ENCODE assay signal across 10 cellular contexts in genomic region chr16:79593074-79593531, GRCh38. TPM values are rescaled to one million over a fixed set of nuclear protein-coding genes. Genes with fewer than 3 reads are reported as not detected.
DNase-seq lines count a peak whose midpoint lies in the region; ATAC-seq, FAIRE-seq and TF ChIP-seq lines count a peak whose summit lies in the region.
"Had no signal": no experiment of that assay in that cellular context is flagged by ENCODE, and none has a peak within 500 bp of the region (broad histone marks: within the 10 kb centered on the region; RNA-seq: fewer than 3 reads in every experiment).

No MANE protein-coding gene starts in this region.

- H3K4me1 ChIP-seq in gastroesophageal sphincter, result peaks cover 0 to 16% (median 0%) of the 10 kb centered on the region in 3 donors
- no peaks in the 10 kb centered on the region for H3K4me1 ChIP-seq in pancreas

- ATAC-seq in CD4-positive, alpha-beta T cell (ENCODE audit: poor library complexity), result peak; percentile 18
- ATAC-seq in T-cell (replicated peaks in 1 of 4), result peak in 2 of 4 experiments; percentile 22 to 34
- peak; percentile 46 for ATAC-seq in gastroesophageal sphincter
- peak in 3 of 4 donors; percentile 49 to 66 (median 58) for ATAC-seq in pancreas
- no peak for ATAC-seq in GM21367 (IDR thresholded peaks at IDR 0.05; ENCODE audit: unreplicated experiment)

- TF ChIP-seq POLR2A in gastroesophageal sphincter (IDR thresholded peaks at IDR 0.05) (no peak), erythroblast (IDR thresholded peaks at IDR 0.05; ENCODE audit: low read length) (no peak)

- H3K9me3 Mint-ChIP-seq in CD4-positive, alpha-beta T cell, result no peaks in the 10 kb centered on the region
- no peaks in the 10 kb centered on the region for H3K9me3 Mint-ChIP-seq in T-cell

- H3K27ac Mint-ChIP-seq in CD4-positive, alpha-beta T cell, result peak overlapping the region; percentile 80
- peak overlapping the region; percentile 55 to 71 for H3K27ac Mint-ChIP-seq in T-cell

- POLR2A ChIA-PET in CD4-positive, alpha-beta T cell (lab: Charles Lee), result no interaction called here
- POLR2A ChIA-PET in T-cell (lab: Charles Lee), result no interaction called here

- peak overlapping the region; percentile 56 for H3K4me3 Mint-ChIP-seq in CD4-positive, alpha-beta T cell
- peak overlapping the region; percentile 2 to 52 (median 32) for H3K4me3 Mint-ChIP-seq in T-cell

- H3K36me3 ChIP-seq in gastroesophageal sphincter (no peaks in the 10 kb centered on the region), pancreas (no peaks in the 10 kb centered on the region)

- no peak for TF ChIP-seq EP300 in gastroesophageal sphincter (IDR thresholded peaks at IDR 0.05)

- peaks cover 49% of the 10 kb centered on the region for H3K4me1 Mint-ChIP-seq in CD4-positive, alpha-beta T cell (ENCODE audit: low read depth)
- peaks cover 29 to 56% (median 32%) of the 10 kb centered on the region in 3 donors for H3K4me1 Mint-ChIP-seq in T-cell

- H3K36me3 Mint-ChIP-seq in CD4-positive, alpha-beta T cell (ENCODE audit: low read depth), result peaks cover 10% of the 10 kb centered on the region
- peaks cover 11% of the 10 kb centered on the region for H3K36me3 Mint-ChIP-seq in T-cell

- H3K27me3 Mint-ChIP-seq in CD4-positive, alpha-beta T cell, result peaks cover 15% of the 10 kb centered on the region
- peaks cover 4 to 17% of the 10 kb centered on the region in 2 donors for H3K27me3 Mint-ChIP-seq in T-cell

- 69 to 90% methylated on average over 7 of the region's 7 CpGs for WGBS in gastroesophageal sphincter (ENCODE audit: low coverage in 1 of 2), 2 donors
- 79 to 83% methylated on average over 7 of the region's 7 CpGs for WGBS in pancreas, 2 donors

- FAIRE-seq in pancreas (lab: Jason Lieb, UNC), result no peak
- FAIRE-seq: GM12891 had no signal

- CTCF ChIA-PET in CD4-positive, alpha-beta T cell (lab: Charles Lee), result no interaction called here
- CTCF ChIA-PET in T-cell (lab: Charles Lee), result interaction anchor here in 1 of 2 donors (0.7 kb wide), 1 partner anchor 172 kb away, joined by 3 read pairs; no protein-coding TSS in a partner anchor

- DNase-seq in CD4-positive, alpha-beta T cell, result no peak
- DNase-seq in T-cell, result no peak
- DNase-seq in pancreas, result no peak
- DNase-seq in DMS53 treated with DMSO at 0.1 percent for 48 hours (lab: John Stamatoyannopoulos, UW; ENCODE audit: unreplicated experiment), result no peak
- no peak for DNase-seq in erythroblast (lab: John Stamatoyannopoulos, UW)
- DNase-seq in HCEC 1CT, result no peak

- no peaks in the 10 kb centered on the region for H3K9me3 ChIP-seq in CD4-positive, alpha-beta T cell (ENCODE audit: control insufficient read depth, low read length)
- no peaks in the 10 kb centered on the region for H3K9me3 ChIP-seq in gastroesophageal sphincter
- H3K9me3 ChIP-seq in pancreas, result no peaks in the 10 kb centered on the region

- TF ChIP-seq CTCF in CD4-positive, alpha-beta T cell (IDR thresholded peaks at IDR 0.05), result no peak
- TF ChIP-seq CTCF in gastroesophageal sphincter (IDR thresholded peaks at IDR 0.05) (no peak), pancreas (IDR thresholded peaks at IDR 0.05) (no peak)

- intact Hi-C loops in CD4-positive, alpha-beta T cell (cut with DNase I, micrococcal nuclease), result no loop called here
- intact Hi-C loops in pancreas (cut with DNase I), result no loop called here

- H3K27me3 ChIP-seq in CD4-positive, alpha-beta T cell (ENCODE audit: control insufficient read depth, insufficient read depth, low read length), result peaks cover 11% of the 10 kb centered on the region
- H3K27me3 ChIP-seq in gastroesophageal sphincter (peaks cover 26% of the 10 kb centered on the region), pancreas (peaks cover 0 to 4% (median 2%) of the 10 kb centered on the region in 4 donors)

- no peak overlapping the region for H3K4me3 ChIP-seq in gastroesophageal sphincter
- no peak overlapping the region for H3K4me3 ChIP-seq in pancreas
- H3K4me3 ChIP-seq: SK-N-MC had no signal

- H3K27ac ChIP-seq in CD4-positive, alpha-beta T cell (ENCODE audit: low read depth, low read length), result peak overlapping the region; percentile 3
- H3K27ac ChIP-seq in gastroesophageal sphincter, result peak overlapping the region in 3 of 4 donors; percentile 50 to 66 (median 55)
- H3K27ac ChIP-seq in pancreas, result peak overlapping the region in 1 of 4 donors; percentile 17
- H3K27ac ChIP-seq: SK-N-MC had no signal

RNA-seq across cellular contexts. Expression of gene MAF, which starts 7.4 kb away (rescaled TPM):
- 10 to 100 TPM; 36.0 to 36.2 TPM for total RNA-seq in CD4-positive, alpha-beta T cell
- total RNA-seq in T-cell (10 to 100 TPM; 31.0 to 80.6 (median 51.3) TPM), gastroesophageal sphincter (10 to 100 TPM; 24.8 to 52.0 (median 33.6) TPM), pancreas (10 to 100 TPM in 3 of 6 donors, 1 to 10 TPM in 3; 1.6 to 17.0 (median 6.7) TPM)
- polyA plus RNA-seq in pancreas, result 1 to 10 TPM; 2.5 to 3.0 TPM
